In genomic region chr1:45465277-45465676, GRCh38 we compare ENCODE assay signal across 20 cellular contexts.
DNase-seq lines count a peak whose midpoint lies in the region; ATAC-seq and TF ChIP-seq lines count a peak whose summit lies in the region.
"Had no signal": no experiment of that assay in that cellular context is flagged by ENCODE, and none has a peak within 500 bp of the region (broad histone marks: within the 10 kb centered on the region; RNA-seq: fewer than 3 reads in every experiment).

No MANE protein-coding gene starts in this region.

- peaks cover 0 to 3% of the 10 kb centered on the region in 2 donors for H3K4me1 Mint-ChIP-seq in effector memory CD8-positive, alpha-beta T cell (ENCODE audit: low read depth in 2 of 2)
- H3K4me1 Mint-ChIP-seq in stimulated activated effector memory CD8-positive, alpha-beta T cell treated with anti-CD3 and anti-CD28 coated beads, Interleukin-12 subunit alpha, Interleukin-12 subunit beta, amount 100 ng/mL, for 72 hours = peaks cover 6% of the 10 kb centered on the region

- peaks cover 5% of the 10 kb centered on the region for H3K36me3 Mint-ChIP-seq in effector memory CD8-positive, alpha-beta T cell (ENCODE audit: insufficient read depth)
- H3K36me3 Mint-ChIP-seq in stimulated activated effector memory CD8-positive, alpha-beta T cell treated with anti-CD3 and anti-CD28 coated beads, Interleukin-12 subunit alpha, Interleukin-12 subunit beta, amount 100 ng/mL, for 72 hours = no peaks in the 10 kb centered on the region

- no peak overlapping the region for H3K4me3 ChIP-seq in HEK293 (ENCODE audit: low read depth, low read length)
- H3K4me3 ChIP-seq: A549; BLaER1 treated with 17β-estradiol and CSF1 and Interleukin-3, amounts not matched to agents 10 nM and 100 nM; GM12878 had no signal

- H3K27ac Mint-ChIP-seq in effector memory CD8-positive, alpha-beta T cell = peak overlapping the region; percentile 2 to 5
- peak overlapping the region; percentile 60 for H3K27ac Mint-ChIP-seq in stimulated activated effector memory CD8-positive, alpha-beta T cell treated with anti-CD3 and anti-CD28 coated beads, Interleukin-12 subunit alpha, Interleukin-12 subunit beta, amount 100 ng/mL, for 72 hours
- H3K27ac Mint-ChIP-seq: B cell; CD4-positive, alpha-beta T cell; CD8-positive, alpha-beta T cell had no signal

- H3K36me3 ChIP-seq in HEK293 (ENCODE audit: control insufficient read depth in 2 of 2, insufficient read depth in 1 of 2, low read length in 2 of 2) = no peaks in the 10 kb centered on the region

- H3K4me1 ChIP-seq in HEK293 (ENCODE audit: control insufficient read depth, insufficient read depth, low read length) = no peaks in the 10 kb centered on the region
- H3K4me1 ChIP-seq: A549, Caco-2 had no signal

- CTCF ChIA-PET in HEK293 (lab: Yijun Ruan, JAX) = no interaction called here

- no peak for ATAC-seq in effector memory CD8-positive, alpha-beta T cell (replicated peaks)
- no peak for ATAC-seq in stimulated activated effector memory CD8-positive, alpha-beta T cell treated with anti-CD3 and anti-CD28 coated beads, Interleukin-12 subunit alpha, Interleukin-12 subunit beta, amount 100 ng/mL, for 72 hours
- ATAC-seq: A549; CD8-positive, alpha-beta T cell; GM12878 had no signal

- no peaks in the 10 kb centered on the region for H3K9me3 ChIP-seq in HEK293 (ENCODE audit: control insufficient read depth, insufficient read depth, low read depth, low read length)
- H3K9me3 ChIP-seq: A549, Caco-2 had no signal

- H3K4me3 Mint-ChIP-seq in effector memory CD8-positive, alpha-beta T cell = no peak overlapping the region
- H3K4me3 Mint-ChIP-seq in stimulated activated effector memory CD8-positive, alpha-beta T cell treated with anti-CD3 and anti-CD28 coated beads, Interleukin-12 subunit alpha, Interleukin-12 subunit beta, amount 100 ng/mL, for 72 hours = no peak overlapping the region
- H3K4me3 Mint-ChIP-seq: B cell; CD4-positive, alpha-beta T cell; CD8-positive, alpha-beta T cell had no signal

- DNase-seq in effector memory CD8-positive, alpha-beta T cell = no peak
- DNase-seq in stimulated activated effector memory CD8-positive, alpha-beta T cell treated with anti-CD3 and anti-CD28 coated beads, Interleukin-12 subunit alpha, Interleukin-12 subunit beta, amount 100 ng/mL, for 72 hours (ENCODE audit: low spot score in 2 of 2) = no peak
- DNase-seq in globus pallidus (ENCODE audit: low spot score) (no peak), NCI-H2171 (lab: John Stamatoyannopoulos, UW) (no peak)
- DNase-seq: AML-193; Caco-2; Calu3; CD4-positive, alpha-beta T cell; CD8-positive, alpha-beta T cell; DMS79; DND-41; EL; GDM1 had no signal

- H3K27me3 Mint-ChIP-seq in effector memory CD8-positive, alpha-beta T cell = no peaks in the 10 kb centered on the region
- H3K27me3 Mint-ChIP-seq: B cell; CD4-positive, alpha-beta T cell had no signal

- H3K27ac ChIP-seq in HEK293 (ENCODE audit: extremely low read depth, low read depth, low read length) = no peak overlapping the region
- H3K27ac ChIP-seq: 22Rv1; A549; BLaER1 treated with 17β-estradiol and CSF1 and Interleukin-3, amounts not matched to agents 10 nM and 100 nM; C4-2B had no signal

- no peak for TF ChIP-seq CTCF in HEK293 (tag by site-specific recombination; IDR thresholded peaks at IDR 0.05)

- H3K9me3 Mint-ChIP-seq in effector memory CD8-positive, alpha-beta T cell = no peaks in the 10 kb centered on the region
- no peaks in the 10 kb centered on the region for H3K9me3 Mint-ChIP-seq in stimulated activated effector memory CD8-positive, alpha-beta T cell treated with anti-CD3 and anti-CD28 coated beads, Interleukin-12 subunit alpha, Interleukin-12 subunit beta, amount 100 ng/mL, for 72 hours
- H3K9me3 Mint-ChIP-seq: CD4-positive, alpha-beta T cell; CD8-positive, alpha-beta T cell had no signal

- POLR2A ChIA-PET in HEK293 (lab: Yijun Ruan, JAX) = interaction anchor here (0.7 kb wide), 1 partner anchor 125 kb away, joined by 3 read pairs; no protein-coding TSS in a partner anchor

TF ChIP-seq in HEK293, 187 proteins besides CTCF, POLR2A, EP300 and RAD21:
- TF ChIP-seq ZNF366 (tag by site-specific recombination; conservative IDR thresholded peaks at IDR 0.05) = peak; percentile 76
- TF ChIP-seq ZNF155 (tag by site-specific recombination; IDR thresholded peaks at IDR 0.05) = no peak
- TF ChIP-seq, protein P1, sequence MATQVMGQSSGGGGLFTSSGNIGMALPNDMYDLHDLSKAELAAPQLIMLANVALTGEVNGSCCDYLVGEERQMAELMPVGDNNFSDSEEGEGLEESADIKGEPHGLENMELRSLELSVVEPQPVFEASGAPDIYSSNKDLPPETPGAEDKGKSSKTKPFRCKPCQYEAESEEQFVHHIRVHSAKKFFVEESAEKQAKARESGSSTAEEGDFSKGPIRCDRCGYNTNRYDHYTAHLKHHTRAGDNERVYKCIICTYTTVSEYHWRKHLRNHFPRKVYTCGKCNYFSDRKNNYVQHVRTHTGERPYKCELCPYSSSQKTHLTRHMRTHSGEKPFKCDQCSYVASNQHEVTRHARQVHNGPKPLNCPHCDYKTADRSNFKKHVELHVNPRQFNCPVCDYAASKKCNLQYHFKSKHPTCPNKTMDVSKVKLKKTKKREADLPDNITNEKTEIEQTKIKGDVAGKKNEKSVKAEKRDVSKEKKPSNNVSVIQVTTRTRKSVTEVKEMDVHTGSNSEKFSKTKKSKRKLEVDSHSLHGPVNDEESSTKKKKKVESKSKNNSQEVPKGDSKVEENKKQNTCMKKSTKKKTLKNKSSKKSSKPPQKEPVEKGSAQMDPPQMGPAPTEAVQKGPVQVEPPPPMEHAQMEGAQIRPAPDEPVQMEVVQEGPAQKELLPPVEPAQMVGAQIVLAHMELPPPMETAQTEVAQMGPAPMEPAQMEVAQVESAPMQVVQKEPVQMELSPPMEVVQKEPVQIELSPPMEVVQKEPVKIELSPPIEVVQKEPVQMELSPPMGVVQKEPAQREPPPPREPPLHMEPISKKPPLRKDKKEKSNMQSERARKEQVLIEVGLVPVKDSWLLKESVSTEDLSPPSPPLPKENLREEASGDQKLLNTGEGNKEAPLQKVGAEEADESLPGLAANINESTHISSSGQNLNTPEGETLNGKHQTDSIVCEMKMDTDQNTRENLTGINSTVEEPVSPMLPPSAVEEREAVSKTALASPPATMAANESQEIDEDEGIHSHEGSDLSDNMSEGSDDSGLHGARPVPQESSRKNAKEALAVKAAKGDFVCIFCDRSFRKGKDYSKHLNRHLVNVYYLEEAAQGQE (tag by site-specific recombination; IDR thresholded peaks at IDR 0.05) = no peak
- TF ChIP-seq ZNF843 (tag by site-specific recombination; IDR thresholded peaks at IDR 0.05) = no peak
- no peak for TF ChIP-seq ZBTB1 (tag by site-specific recombination; IDR thresholded peaks at IDR 0.05)
- TF ChIP-seq, protein P2, sequence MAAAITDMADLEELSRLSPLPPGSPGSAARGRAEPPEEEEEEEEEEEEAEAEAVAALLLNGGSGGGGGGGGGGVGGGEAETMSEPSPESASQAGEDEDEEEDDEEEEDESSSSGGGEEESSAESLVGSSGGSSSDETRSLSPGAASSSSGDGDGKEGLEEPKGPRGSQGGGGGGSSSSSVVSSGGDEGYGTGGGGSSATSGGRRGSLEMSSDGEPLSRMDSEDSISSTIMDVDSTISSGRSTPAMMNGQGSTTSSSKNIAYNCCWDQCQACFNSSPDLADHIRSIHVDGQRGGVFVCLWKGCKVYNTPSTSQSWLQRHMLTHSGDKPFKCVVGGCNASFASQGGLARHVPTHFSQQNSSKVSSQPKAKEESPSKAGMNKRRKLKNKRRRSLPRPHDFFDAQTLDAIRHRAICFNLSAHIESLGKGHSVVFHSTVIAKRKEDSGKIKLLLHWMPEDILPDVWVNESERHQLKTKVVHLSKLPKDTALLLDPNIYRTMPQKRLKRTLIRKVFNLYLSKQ (tag by site-specific recombination; IDR thresholded peaks at IDR 0.05; ENCODE audit: borderline replicate concordance) = no peak
- TF ChIP-seq SETDB1 (IDR thresholded peaks at IDR 0.05; ENCODE audit: insufficient read length, low read length) = no peak
- no peak for TF ChIP-seq ZNF701 (tag by site-specific recombination; IDR thresholded peaks at IDR 0.05)
